Comparison of ENCODE assay signal across 12 cellular contexts in the genomic region with DNA sequence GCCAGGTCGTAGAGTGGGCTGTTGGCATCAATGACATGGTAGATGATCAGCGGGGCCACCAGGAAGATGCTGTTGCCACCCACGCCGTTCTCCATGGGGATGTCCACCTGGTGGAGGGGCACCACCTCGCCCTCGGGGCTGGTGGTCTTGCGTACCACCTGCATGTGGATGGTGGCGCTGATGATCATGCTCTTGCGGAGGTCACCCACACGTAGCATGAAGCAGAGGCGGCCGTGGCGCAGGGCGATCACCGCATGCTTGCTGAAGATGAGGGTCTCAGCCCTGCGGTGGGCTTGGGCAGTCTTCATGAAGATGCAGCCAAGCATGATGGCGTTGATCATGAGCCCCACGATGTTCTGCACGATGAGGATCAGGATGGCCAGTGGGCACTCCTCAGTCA. TPM values are rescaled to one million over a fixed set of nuclear protein-coding genes. Genes with fewer than 3 reads are reported as not detected.
A peak's percentile ranks its signal among the peaks of the same experiment; 100 is the strongest.
DNase-seq lines count a peak whose midpoint lies in the region; ATAC-seq and TF ChIP-seq lines count a peak whose summit lies in the region.
"Had no signal": no experiment of that assay in that cellular context is flagged by ENCODE, and none has a peak within 500 bp of the region (broad histone marks: within the 10 kb centered on the region; RNA-seq: fewer than 3 reads in every experiment).

No MANE protein-coding gene starts in this region.

- H3K27ac ChIP-seq in HEK293 (ENCODE audit: extremely low read depth, low read depth, low read length) (no peak overlapping the region), body of pancreas (no peak overlapping the region)
- H3K27ac ChIP-seq: foreskin keratinocyte had no signal

- H3K27ac Mint-ChIP-seq in activated CD8-positive, alpha-beta memory T cell treated with anti-CD3 and anti-CD28 coated beads, Interleukin-2, amount 10 ng/mL, durations not matched to agents 7 days and 5 days = no peak overlapping the region
- H3K27ac Mint-ChIP-seq in glutamatergic neuron (ENCODE audit: unreplicated experiment) (no peak overlapping the region), progenitor cell of endocrine pancreas (no peak overlapping the region)
- H3K27ac Mint-ChIP-seq: activated T-cell treated with anti-CD3 and anti-CD28 coated beads, Interleukin-2, amount 50 U/mL, for 72 hours had no signal

- POLR2A ChIA-PET in HEK293 (lab: Yijun Ruan, JAX) = interaction anchor here (1.0 to 1.2 kb wide), 3 partner anchors 58 to 140 kb away, joined by 3 read pairs; no protein-coding TSS in a partner anchor

- H3K27me3 Mint-ChIP-seq in activated CD8-positive, alpha-beta memory T cell treated with anti-CD3 and anti-CD28 coated beads, Interleukin-2, amount 10 ng/mL, durations not matched to agents 7 days and 5 days = peaks cover 22% of the 10 kb centered on the region
- peaks cover 12% of the 10 kb centered on the region for H3K27me3 Mint-ChIP-seq in glutamatergic neuron (ENCODE audit: unreplicated experiment)
- peaks cover 20% of the 10 kb centered on the region for H3K27me3 Mint-ChIP-seq in progenitor cell of endocrine pancreas

- H3K9me3 Mint-ChIP-seq in activated CD8-positive, alpha-beta memory T cell treated with anti-CD3 and anti-CD28 coated beads, Interleukin-2, amount 10 ng/mL, durations not matched to agents 7 days and 5 days (ENCODE audit: low read depth) = no peaks in the 10 kb centered on the region
- H3K9me3 Mint-ChIP-seq in glutamatergic neuron (ENCODE audit: unreplicated experiment) (peaks cover 4% of the 10 kb centered on the region), progenitor cell of endocrine pancreas (ENCODE audit: low read depth) (no peaks in the 10 kb centered on the region)
- H3K9me3 Mint-ChIP-seq: activated T-cell treated with anti-CD3 and anti-CD28 coated beads, Interleukin-2, amount 50 U/mL, for 72 hours had no signal

- H3K4me1 Mint-ChIP-seq in activated CD8-positive, alpha-beta memory T cell treated with anti-CD3 and anti-CD28 coated beads, Interleukin-2, amount 10 ng/mL, durations not matched to agents 7 days and 5 days = peaks cover 8% of the 10 kb centered on the region
- H3K4me1 Mint-ChIP-seq in glutamatergic neuron (ENCODE audit: low read depth, unreplicated experiment) (peaks cover 8% of the 10 kb centered on the region), progenitor cell of endocrine pancreas (ENCODE audit: low read depth) (no peaks in the 10 kb centered on the region)

- peak overlapping the region; percentile 11 for H3K4me3 Mint-ChIP-seq in activated CD8-positive, alpha-beta memory T cell treated with anti-CD3 and anti-CD28 coated beads, Interleukin-2, amount 10 ng/mL, durations not matched to agents 7 days and 5 days
- H3K4me3 Mint-ChIP-seq in glutamatergic neuron (ENCODE audit: unreplicated experiment) (peak overlapping the region; percentile 49), progenitor cell of endocrine pancreas (ENCODE audit: low read depth) (peak overlapping the region; percentile 56)

- intact Hi-C loops in body of pancreas (cut with DNase I) = no loop called here

- ATAC-seq in activated CD8-positive, alpha-beta memory T cell treated with anti-CD3 and anti-CD28 coated beads, Interleukin-2, amount 10 ng/mL, durations not matched to agents 7 days and 5 days = no peak
- ATAC-seq in HG02763 (IDR thresholded peaks at IDR 0.05; ENCODE audit: unreplicated experiment) = no peak
- no peak for ATAC-seq in body of pancreas

- H3K36me3 Mint-ChIP-seq in activated CD8-positive, alpha-beta memory T cell treated with anti-CD3 and anti-CD28 coated beads, Interleukin-2, amount 10 ng/mL, durations not matched to agents 7 days and 5 days = no peaks in the 10 kb centered on the region
- no peaks in the 10 kb centered on the region for H3K36me3 Mint-ChIP-seq in glutamatergic neuron (ENCODE audit: unreplicated experiment)
- H3K36me3 Mint-ChIP-seq in progenitor cell of endocrine pancreas (ENCODE audit: insufficient read depth) = peaks cover 3% of the 10 kb centered on the region

- H3K27me3 ChIP-seq in body of pancreas = no peaks in the 10 kb centered on the region

- no peak for TF ChIP-seq POLR2A in body of pancreas (IDR thresholded peaks at IDR 0.05)

- H3K4me3 ChIP-seq in HEK293 (ENCODE audit: low read depth, low read length) = no peak overlapping the region
- no peak overlapping the region for H3K4me3 ChIP-seq in body of pancreas

- WGBS in body of pancreas, 2 donors = 90 to 94% methylated on average over 2 to 19 of the region's 19 CpGs

- DNase-seq in activated CD8-positive, alpha-beta memory T cell treated with anti-CD3 and anti-CD28 coated beads, Interleukin-2, amount 10 ng/mL, durations not matched to agents 7 days and 5 days = no peak
- DNase-seq in activated CD8-positive, alpha-beta memory T cell treated with anti-CD3 and anti-CD28 coated beads for 24 hours = no peak
- no peak for DNase-seq in glutamatergic neuron
- DNase-seq in progenitor cell of endocrine pancreas (ENCODE audit: low spot score, unreplicated experiment) = no peak
- DNase-seq in NCI-H2227 (lab: John Stamatoyannopoulos, UW; ENCODE audit: unreplicated experiment) = no peak
- no peak for DNase-seq in body of pancreas
- DNase-seq: activated CD4-positive, alpha-beta T cell treated with anti-CD3 and anti-CD28 coated beads for 1 hour; foreskin keratinocyte; NCI-H510A had no signal

- H3K4me1 ChIP-seq in HEK293 (ENCODE audit: control insufficient read depth, insufficient read depth, low read length) (no peaks in the 10 kb centered on the region), body of pancreas (peaks cover 30% of the 10 kb centered on the region)
- H3K4me1 ChIP-seq: foreskin keratinocyte had no signal

- H3K36me3 ChIP-seq in HEK293 (ENCODE audit: control insufficient read depth in 2 of 2, insufficient read depth in 1 of 2, low read length in 2 of 2) (peaks cover 0 to 8% of the 10 kb centered on the region in 2 experiments; a peak in 1 of 3 replicates), body of pancreas (replicated peaks in 1 of 2; ENCODE audit: insufficient read depth in 1 of 2, low read depth in 2 of 2) (no peaks in the 10 kb centered on the region)

- TF ChIP-seq CTCF in HEK293 (tag by site-specific recombination; IDR thresholded peaks at IDR 0.05) (no peak), glutamatergic neuron (IDR thresholded peaks at IDR 0.05; ENCODE audit: partially characterized antibody, unreplicated experiment) (no peak), progenitor cell of endocrine pancreas (IDR thresholded peaks at IDR 0.05; ENCODE audit: unreplicated experiment) (no peak), body of pancreas (IDR thresholded peaks at IDR 0.05) (no peak)

- no peaks in the 10 kb centered on the region for H3K9me3 ChIP-seq in HEK293 (ENCODE audit: control insufficient read depth, insufficient read depth, low read depth, low read length)
- H3K9me3 ChIP-seq in body of pancreas = no peaks in the 10 kb centered on the region

- CTCF ChIA-PET in activated CD8-positive, alpha-beta memory T cell treated with anti-CD3 and anti-CD28 coated beads, Interleukin-2, amount 10 ng/mL, durations not matched to agents 7 days and 5 days (lab: Charles Lee) = interaction anchor here (0.6 to 1.5 kb wide), 10 partner anchors 17 to 178 kb away, joined by 3 to 12 read pairs (median 4); a partner anchor contains a TSS
- CTCF ChIA-PET in HEK293 (lab: Yijun Ruan, JAX) = interaction anchor here (0.7 to 12.3 kb wide), 14 partner anchors 9 to 211 kb away, joined by 3 to 318 read pairs (median 4); no protein-coding TSS in a partner anchor

TF ChIP-seq in HEK293, 187 proteins besides CTCF, POLR2A, EP300 and RAD21:
- TF ChIP-seq, protein P1, sequence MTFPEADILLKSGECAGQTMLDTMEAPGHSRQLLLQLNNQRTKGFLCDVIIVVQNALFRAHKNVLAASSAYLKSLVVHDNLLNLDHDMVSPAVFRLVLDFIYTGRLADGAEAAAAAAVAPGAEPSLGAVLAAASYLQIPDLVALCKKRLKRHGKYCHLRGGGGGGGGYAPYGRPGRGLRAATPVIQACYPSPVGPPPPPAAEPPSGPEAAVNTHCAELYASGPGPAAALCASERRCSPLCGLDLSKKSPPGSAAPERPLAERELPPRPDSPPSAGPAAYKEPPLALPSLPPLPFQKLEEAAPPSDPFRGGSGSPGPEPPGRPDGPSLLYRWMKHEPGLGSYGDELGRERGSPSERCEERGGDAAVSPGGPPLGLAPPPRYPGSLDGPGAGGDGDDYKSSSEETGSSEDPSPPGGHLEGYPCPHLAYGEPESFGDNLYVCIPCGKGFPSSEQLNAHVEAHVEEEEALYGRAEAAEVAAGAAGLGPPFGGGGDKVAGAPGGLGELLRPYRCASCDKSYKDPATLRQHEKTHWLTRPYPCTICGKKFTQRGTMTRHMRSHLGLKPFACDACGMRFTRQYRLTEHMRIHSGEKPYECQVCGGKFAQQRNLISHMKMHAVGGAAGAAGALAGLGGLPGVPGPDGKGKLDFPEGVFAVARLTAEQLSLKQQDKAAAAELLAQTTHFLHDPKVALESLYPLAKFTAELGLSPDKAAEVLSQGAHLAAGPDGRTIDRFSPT (tag by site-specific recombination; IDR thresholded peaks at IDR 0.05) = peak; percentile 25; the same call in 1 of the 2 replicates
- TF ChIP-seq, protein P2, sequence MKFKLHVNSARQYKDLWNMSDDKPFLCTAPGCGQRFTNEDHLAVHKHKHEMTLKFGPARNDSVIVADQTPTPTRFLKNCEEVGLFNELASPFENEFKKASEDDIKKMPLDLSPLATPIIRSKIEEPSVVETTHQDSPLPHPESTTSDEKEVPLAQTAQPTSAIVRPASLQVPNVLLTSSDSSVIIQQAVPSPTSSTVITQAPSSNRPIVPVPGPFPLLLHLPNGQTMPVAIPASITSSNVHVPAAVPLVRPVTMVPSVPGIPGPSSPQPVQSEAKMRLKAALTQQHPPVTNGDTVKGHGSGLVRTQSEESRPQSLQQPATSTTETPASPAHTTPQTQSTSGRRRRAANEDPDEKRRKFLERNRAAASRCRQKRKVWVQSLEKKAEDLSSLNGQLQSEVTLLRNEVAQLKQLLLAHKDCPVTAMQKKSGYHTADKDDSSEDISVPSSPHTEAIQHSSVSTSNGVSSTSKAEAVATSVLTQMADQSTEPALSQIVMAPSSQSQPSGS (tag by site-specific recombination; IDR thresholded peaks at IDR 0.05; ENCODE audit: low read depth) = no peak

RNA-seq across cellular contexts. Expression of a gene that starts 1.2 kb away (rescaled TPM):
- total RNA-seq in activated CD8-positive, alpha-beta memory T cell treated with anti-CD3 and anti-CD28 coated beads, Interleukin-2, amount 10 ng/mL, durations not matched to agents 7 days and 5 days = under 1 TPM; 0.66 to 0.99 TPM
- total RNA-seq in glutamatergic neuron (ENCODE audit: unreplicated experiment) = 1.2 TPM
- 8.1 and 10.4 TPM in 2 replicates for total RNA-seq in progenitor cell of endocrine pancreas
- 10 to 100 TPM in 1 of 2 donors, 1 to 10 TPM in 1; 7.6 to 39.4 TPM for total RNA-seq in body of pancreas

RNA-seq across cellular contexts. Expression of a gene that starts 35.7 kb away (rescaled TPM):
- total RNA-seq in activated CD8-positive, alpha-beta memory T cell treated with anti-CD3 and anti-CD28 coated beads, Interleukin-2, amount 10 ng/mL, durations not matched to agents 7 days and 5 days = under 1 TPM; 0.47 to 0.91 TPM
- total RNA-seq in glutamatergic neuron (ENCODE audit: unreplicated experiment) = 0.51 TPM
- total RNA-seq in progenitor cell of endocrine pancreas = 1.3 and 2.1 TPM in 2 replicates
- total RNA-seq in body of pancreas = 1 to 10 TPM in 1 of 2 donors, under 1 TPM in 1; under 0.01 to 2.6 TPM
